8 cellular contexts compared by ENCODE assay signal in the genomic region with DNA sequence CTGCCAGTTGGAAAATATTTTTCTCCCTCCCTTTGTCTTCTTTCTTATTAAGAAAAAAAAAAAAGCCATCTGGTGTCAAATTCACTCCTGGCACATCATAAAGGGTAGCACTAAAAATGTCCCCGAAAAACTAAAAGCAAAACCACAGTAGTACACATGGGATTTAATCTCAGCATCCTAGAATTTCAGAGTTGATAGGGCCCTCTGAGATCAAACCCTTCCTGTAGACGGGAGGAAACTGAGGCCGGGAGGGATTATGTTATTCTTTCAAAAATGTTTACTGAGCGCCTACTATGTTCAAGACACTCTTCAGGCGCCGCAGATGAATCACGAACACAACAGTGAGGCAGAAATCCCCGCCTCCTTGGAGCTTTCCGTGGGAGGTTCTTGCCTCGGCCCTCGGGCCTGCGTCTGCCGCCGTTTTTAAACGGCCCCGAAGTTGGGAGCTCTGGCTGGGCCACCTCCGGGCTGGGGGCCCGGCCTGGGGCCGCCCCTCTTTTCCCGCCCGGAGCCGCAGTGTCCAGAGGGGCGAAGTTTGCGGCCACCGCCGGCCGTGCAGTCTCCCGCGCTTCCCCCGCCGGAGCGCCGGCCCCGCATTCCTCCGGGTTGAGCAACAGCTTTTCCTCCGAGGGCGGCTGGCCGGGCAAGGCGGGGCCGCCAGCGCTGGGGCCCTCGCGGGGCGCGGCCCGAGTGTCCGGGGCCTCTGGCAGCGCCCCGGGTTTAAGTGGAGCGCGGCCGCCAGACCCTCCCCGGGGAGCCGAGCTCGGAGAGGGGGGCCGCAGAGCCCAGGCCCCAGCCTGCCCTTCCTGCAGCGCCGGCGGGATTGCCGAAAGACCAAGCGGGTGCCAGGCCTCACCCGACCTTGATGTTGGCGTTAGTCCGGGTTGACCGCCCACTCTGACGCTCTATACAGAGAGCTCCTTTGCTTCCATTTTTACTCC. TPM values are rescaled to one million over a fixed set of nuclear protein-coding genes. Genes with fewer than 3 reads are reported as not detected.
DNase-seq lines count a peak whose midpoint lies in the region; ATAC-seq and TF ChIP-seq lines count a peak whose summit lies in the region.

No MANE protein-coding gene starts in this region.

- H3K9me3 ChIP-seq in SU-DHL-6 (ENCODE audit: insufficient read depth, low read length) (no peaks in the 10 kb centered on the region), left ventricle myocardium inferior (replicated peaks) (no peaks in the 10 kb centered on the region)

- intact Hi-C loops in left ventricle myocardium inferior (cut with micrococcal nuclease): no loop called here

- H3K36me3 ChIP-seq in ACC112 (ENCODE audit: insufficient read depth, low read length) (no peaks in the 10 kb centered on the region), SU-DHL-6 (ENCODE audit: low read length) (no peaks in the 10 kb centered on the region), left ventricle myocardium inferior (no peaks in the 10 kb centered on the region), rectal smooth muscle tissue (ENCODE audit: control insufficient read depth, insufficient read depth, low read length) (no peaks in the 10 kb centered on the region)

- ATAC-seq in GM18873 (IDR thresholded peaks at IDR 0.05; ENCODE audit: low FRiP score, unreplicated experiment): peak; percentile 45
- peak; percentile 64 for ATAC-seq in HG03196 (IDR thresholded peaks at IDR 0.05; ENCODE audit: unreplicated experiment)

- no peaks in the 10 kb centered on the region for H3K9me2 ChIP-seq in SU-DHL-6 (replicated peaks; ENCODE audit: insufficient read depth, low read length)

- no peaks in the 10 kb centered on the region for H4K20me1 ChIP-seq in SU-DHL-6 (ENCODE audit: low read depth, low read length)

- H3F3A ChIP-seq in SU-DHL-6 (ENCODE audit: insufficient read depth): no peaks in the 10 kb centered on the region

- peak in 38 of 56 donors; percentile 15 to 73 (median 45) for DNase-seq in amygdala (lab: John Stamatoyannopoulos, UW)
- DNase-seq in left ventricle myocardium inferior: peak; percentile 83
- no peak for DNase-seq in inferior parietal cortex (ENCODE audit: extremely low spot score)

- H3K4me3 ChIP-seq in ACC112 (ENCODE audit: low read depth, low read length): peak overlapping the region; percentile 73
- H3K4me3 ChIP-seq in SU-DHL-6 (ENCODE audit: insufficient read depth, low read length, poor library complexity, severe bottlenecking): no peak overlapping the region
- peak overlapping the region; percentile 66 for H3K4me3 ChIP-seq in left ventricle myocardium inferior
- peak overlapping the region; percentile 54 for H3K4me3 ChIP-seq in rectal smooth muscle tissue (ENCODE audit: low read length)

- H3K4me1 ChIP-seq in ACC112 (ENCODE audit: control insufficient read depth, insufficient read depth, low read length, unreplicated experiment) (peaks cover 22% of the 10 kb centered on the region), left ventricle myocardium inferior (peaks cover 28% of the 10 kb centered on the region), rectal smooth muscle tissue (ENCODE audit: control insufficient read depth, insufficient read depth, low read length) (peaks cover 37% of the 10 kb centered on the region)

- TF ChIP-seq CTCF in SU-DHL-6 (IDR thresholded peaks at IDR 0.05; ENCODE audit: insufficient read depth, low read length, poor library complexity, severe bottlenecking): no peak
- no peak for TF ChIP-seq CTCF in left ventricle myocardium inferior (IDR thresholded peaks at IDR 0.05; ENCODE audit: borderline replicate concordance)

- peak overlapping the region; percentile 82 for H2AFZ ChIP-seq in ACC112 (ENCODE audit: low read length, unreplicated experiment)
- H2AFZ ChIP-seq in SU-DHL-6 (ENCODE audit: low read depth, low read length, severe bottlenecking): peak overlapping the region; percentile 70

- peak overlapping the region; percentile 92 for H3K27ac ChIP-seq in ACC112 (ENCODE audit: low read depth, low read length)
- H3K27ac ChIP-seq in SU-DHL-6 (ENCODE audit: low read depth, low read length): no peak overlapping the region
- peak overlapping the region; percentile 95 for H3K27ac ChIP-seq in left ventricle myocardium inferior (replicated peaks)
- H3K27ac ChIP-seq in rectal smooth muscle tissue (ENCODE audit: low read depth, low read length): peak overlapping the region; percentile 91

- H3K9ac ChIP-seq in SU-DHL-6 (ENCODE audit: low read length) (no peak overlapping the region), rectal smooth muscle tissue (ENCODE audit: low read length) (no peak overlapping the region)

- H3K27me3 ChIP-seq in ACC112 (ENCODE audit: insufficient read depth, low read length) (no peaks in the 10 kb centered on the region), SU-DHL-6 (ENCODE audit: low read length) (no peaks in the 10 kb centered on the region), left ventricle myocardium inferior (ENCODE audit: low read depth) (no peaks in the 10 kb centered on the region), rectal smooth muscle tissue (ENCODE audit: control insufficient read depth, insufficient read depth, low read length) (no peaks in the 10 kb centered on the region)

- H3K79me2 ChIP-seq in ACC112 (ENCODE audit: control insufficient read depth, insufficient read depth, low read length, unreplicated experiment) (no peaks in the 10 kb centered on the region), SU-DHL-6 (ENCODE audit: insufficient read depth, low read length) (no peaks in the 10 kb centered on the region)

- peak overlapping the region; percentile 30 for H3K4me2 ChIP-seq in SU-DHL-6 (ENCODE audit: low read depth, low read length, poor library complexity, severe bottlenecking)

RNA-seq across cellular contexts. Expression of a gene that starts 18.6 kb away (rescaled TPM):
- 82.6 TPM for total RNA-seq in left ventricle myocardium inferior

RNA-seq across cellular contexts. Expression of a gene that starts 46.5 kb away (rescaled TPM):
- 2.1 TPM for total RNA-seq in left ventricle myocardium inferior
